8 cellular contexts compared by ENCODE assay signal in genomic region chr19:45090598-45090997, GRCh38. TPM values are rescaled to one million over a fixed set of nuclear protein-coding genes. Genes with fewer than 3 reads are reported as not detected.
DNase-seq lines count a peak whose midpoint lies in the region; ATAC-seq and TF ChIP-seq lines count a peak whose summit lies in the region.
"Had no signal": no experiment of that assay in that cellular context is flagged by ENCODE, and none has a peak within 500 bp of the region (broad histone marks: within the 10 kb centered on the region; RNA-seq: fewer than 3 reads in every experiment).

No MANE protein-coding gene starts in this region.

- no peak overlapping the region for H3K27ac ChIP-seq in MM.1S (ENCODE audit: low read length)

- peak overlapping the region in 2 of 3 donors; percentile 99 to 100 for H3K27ac Mint-ChIP-seq in IgD-negative memory B cell

- no peak overlapping the region for H2AFZ ChIP-seq in MM.1S (ENCODE audit: low read length)

- no peak for ATAC-seq in GM19328 (IDR thresholded peaks at IDR 0.05; ENCODE audit: unreplicated experiment)

- H3K4me3 Mint-ChIP-seq in IgD-negative memory B cell: peak overlapping the region in 1 of 4 donors; percentile 65

- peaks cover 26% of the 10 kb centered on the region for H3F3A ChIP-seq in MM.1S (ENCODE audit: insufficient read depth, low read length)

- peak overlapping the region; percentile 87 for H3K4me3 ChIP-seq in epithelial cell of proximal tubule (ENCODE audit: low read depth, low read length)
- peak overlapping the region; percentile 94 for H3K4me3 ChIP-seq in retinal pigment epithelial cell (ENCODE audit: low read length)
- H3K4me3 ChIP-seq in MM.1S (ENCODE audit: low read length): no peak overlapping the region
- H3K4me3 ChIP-seq: lung had no signal

- H3K4me1 Mint-ChIP-seq in IgD-negative memory B cell: peaks cover 33 to 35% (median 35%) of the 10 kb centered on the region in 3 donors

- H3K4me2 ChIP-seq in MM.1S (ENCODE audit: low read depth, low read length): no peak overlapping the region

- TF ChIP-seq CTCF in epithelial cell of proximal tubule (conservative IDR thresholded peaks at IDR 0.05; ENCODE audit: low read depth, low read length) (no peak), retinal pigment epithelial cell (conservative IDR thresholded peaks at IDR 0.05; ENCODE audit: low read depth, low read length) (no peak), MM.1S (IDR thresholded peaks at IDR 0.05; ENCODE audit: low read length) (no peak)

- peaks cover 36% of the 10 kb centered on the region for H3K79me2 ChIP-seq in MM.1S (ENCODE audit: low read length)

- no peak overlapping the region for H3K9ac ChIP-seq in MM.1S (ENCODE audit: low read length)

- H3K9me3 ChIP-seq in MM.1S (replicated peaks; ENCODE audit: insufficient read depth, low read length): no peaks in the 10 kb centered on the region

- no peaks in the 10 kb centered on the region for H4K20me1 ChIP-seq in MM.1S (ENCODE audit: insufficient read depth, low read length)

- H3K27me3 Mint-ChIP-seq in IgD-negative memory B cell: no peaks in the 10 kb centered on the region

- 0 out of 2 replicates have a peak, but pooled peaks cover 3% of the 10 kb centered on the region for H3K36me3 ChIP-seq in MM.1S (replicated peaks; ENCODE audit: insufficient read depth, low read length)

- no peaks in the 10 kb centered on the region for H3K9me3 Mint-ChIP-seq in IgD-negative memory B cell

- H3K9me2 ChIP-seq in MM.1S (replicated peaks; ENCODE audit: insufficient read depth, low read length): no peaks in the 10 kb centered on the region

- H3K4me1 ChIP-seq in MM.1S (ENCODE audit: low read length): peaks cover 10% of the 10 kb centered on the region

- H3K27me3 ChIP-seq in MM.1S (replicated peaks; ENCODE audit: insufficient read depth, low read length): no peaks in the 10 kb centered on the region

- no peak for DNase-seq in epithelial cell of proximal tubule (ENCODE audit: low read depth)
- no peak for DNase-seq in retinal pigment epithelial cell (ENCODE audit: low read depth)
- no peak for DNase-seq in stimulated activated CD4-positive, alpha-beta T cell treated with anti-CD3 and anti-CD28 coated beads, Interleukin-1b, Interleukin-23, amount 100 ng/mL, for 48 hours
- no peak for DNase-seq in MM.1S
- DNase-seq: activated CD4-positive, CD25-positive, alpha-beta regulatory T cell treated with anti-CD3 and anti-CD28 coated beads, Interleukin-2, amount 50 U/mL, for 72 hours had no signal

- peaks cover 8% of the 10 kb centered on the region for H3K36me3 Mint-ChIP-seq in IgD-negative memory B cell

RNA-seq across cellular contexts. Expression of gene PPP1R37, which starts 2.4 kb away (rescaled TPM):
- 2.3 TPM for polyA plus RNA-seq in IgD-negative memory B cell
- 42.5 and 64.0 TPM in 2 replicates for total RNA-seq in epithelial cell of proximal tubule

RNA-seq across cellular contexts. Expression of gene GEMIN7, which starts 11.5 kb away (rescaled TPM):
- polyA plus RNA-seq in IgD-negative memory B cell: 115 TPM
- 38.2 and 58.2 TPM in 2 replicates for total RNA-seq in epithelial cell of proximal tubule

RNA-seq across cellular contexts. Expression of gene ZNF296, which starts 14.3 kb away (rescaled TPM):
- 74.4 TPM for polyA plus RNA-seq in IgD-negative memory B cell
- 1.7 and 3.0 TPM in 2 replicates for total RNA-seq in epithelial cell of proximal tubule

RNA-seq across cellular contexts. Expression of gene CLASRP, which starts 51.8 kb away (rescaled TPM):
- 27.0 TPM for polyA plus RNA-seq in IgD-negative memory B cell
- 38.8 and 58.1 TPM in 2 replicates for total RNA-seq in epithelial cell of proximal tubule
